ENCODE assay signal across 15 cellular contexts in genomic region chr14:68653108-68653507, GRCh38.
"Had no signal": no experiment of that assay in that cellular context is flagged by ENCODE, and none has a peak within 500 bp of the region (broad histone marks: within the 10 kb centered on the region; RNA-seq: fewer than 3 reads in every experiment).

No MANE protein-coding gene starts in this region.

- H2AFZ ChIP-seq: neural progenitor cell, parathyroid adenoma had no signal

- H3K4me3 Mint-ChIP-seq: activated CD4-positive, alpha-beta memory T cell treated with anti-CD3 and anti-CD28 coated beads for 36 hours; activated naive CD4-positive, alpha-beta T cell treated with anti-CD3 and anti-CD28 coated beads for 36 hours; activated T-helper 1 cell treated with anti-CD3 and anti-CD28 coated beads, Interleukin-12 subunit alpha, Interleukin-12 subunit beta, Interleukin-2, Interleukin-4 antibody, amounts not matched to agents 30 ng/mL and 10 ng/mL and 1 ng/mL, durations not matched to agents 14 hours and 24 hours and 36 hours; memory B cell; neural progenitor cell; stimulated activated memory B cell treated with anti-CD40 and anti-IgM and Interleukin-4, amounts not matched to agents 10 μg/mL and 1 μg/mL and 100 μg/mL, for 72 hours had no signal

- H3K27ac ChIP-seq: neural progenitor cell, parathyroid adenoma had no signal

- H3K4me2 ChIP-seq: neural progenitor cell, smooth muscle cell had no signal

- H3K9me3 Mint-ChIP-seq: activated CD4-positive, alpha-beta memory T cell treated with anti-CD3 and anti-CD28 coated beads for 36 hours; activated naive CD4-positive, alpha-beta T cell treated with anti-CD3 and anti-CD28 coated beads for 36 hours; activated T-helper 1 cell treated with anti-CD3 and anti-CD28 coated beads, Interleukin-12 subunit alpha, Interleukin-12 subunit beta, Interleukin-2, Interleukin-4 antibody, amounts not matched to agents 30 ng/mL and 10 ng/mL and 1 ng/mL, durations not matched to agents 14 hours and 24 hours and 36 hours; neural progenitor cell; stimulated activated memory B cell treated with anti-CD40 and anti-IgM and Interleukin-4, amounts not matched to agents 10 μg/mL and 1 μg/mL and 100 μg/mL, for 72 hours had no signal

- H3K4me1 Mint-ChIP-seq: stimulated activated memory B cell treated with anti-CD40 and anti-IgM and Interleukin-4, amounts not matched to agents 10 μg/mL and 1 μg/mL and 100 μg/mL, for 72 hours had no signal

- H3K36me3 Mint-ChIP-seq: activated CD4-positive, alpha-beta memory T cell treated with anti-CD3 and anti-CD28 coated beads for 36 hours; neural progenitor cell; stimulated activated memory B cell treated with anti-CD40 and anti-IgM and Interleukin-4, amounts not matched to agents 10 μg/mL and 1 μg/mL and 100 μg/mL, for 72 hours had no signal

- DNase-seq: activated CD4-positive, alpha-beta memory T cell treated with anti-CD3 and anti-CD28 coated beads for 36 hours; activated naive CD4-positive, alpha-beta T cell treated with anti-CD3 and anti-CD28 coated beads for 36 hours; central memory CD4-positive, alpha-beta T cell; cortex of kidney; effector memory CD4-positive, alpha-beta T cell; left lung; SIG-M5; substantia nigra had no signal

- H3K79me2 ChIP-seq: parathyroid adenoma had no signal

- H3K27me3 Mint-ChIP-seq: activated CD4-positive, alpha-beta memory T cell treated with anti-CD3 and anti-CD28 coated beads for 36 hours; memory B cell; stimulated activated memory B cell treated with anti-CD40 and anti-IgM and Interleukin-4, amounts not matched to agents 10 μg/mL and 1 μg/mL and 100 μg/mL, for 72 hours had no signal

- ATAC-seq: left lung; stimulated activated memory B cell treated with anti-CD40 and anti-IgM and Interleukin-4, amounts not matched to agents 10 μg/mL and 1 μg/mL and 100 μg/mL, for 72 hours had no signal

- H3K36me3 ChIP-seq: left lung, neural progenitor cell, right atrium auricular region had no signal

- H3K4me3 ChIP-seq: left lung, neural progenitor cell, right atrium auricular region, smooth muscle cell had no signal

- H3K27ac Mint-ChIP-seq: activated CD4-positive, alpha-beta memory T cell treated with anti-CD3 and anti-CD28 coated beads for 36 hours; activated naive CD4-positive, alpha-beta T cell treated with anti-CD3 and anti-CD28 coated beads for 36 hours; activated T-helper 1 cell treated with anti-CD3 and anti-CD28 coated beads, Interleukin-12 subunit alpha, Interleukin-12 subunit beta, Interleukin-2, Interleukin-4 antibody, amounts not matched to agents 30 ng/mL and 10 ng/mL and 1 ng/mL, durations not matched to agents 14 hours and 24 hours and 36 hours; memory B cell had no signal

- H3K27me3 ChIP-seq: left lung, neural progenitor cell, right atrium auricular region had no signal

- H3K9ac ChIP-seq: neural progenitor cell, parathyroid adenoma had no signal

- H3K9me3 ChIP-seq: left lung, right atrium auricular region had no signal
